In the genomic region with DNA sequence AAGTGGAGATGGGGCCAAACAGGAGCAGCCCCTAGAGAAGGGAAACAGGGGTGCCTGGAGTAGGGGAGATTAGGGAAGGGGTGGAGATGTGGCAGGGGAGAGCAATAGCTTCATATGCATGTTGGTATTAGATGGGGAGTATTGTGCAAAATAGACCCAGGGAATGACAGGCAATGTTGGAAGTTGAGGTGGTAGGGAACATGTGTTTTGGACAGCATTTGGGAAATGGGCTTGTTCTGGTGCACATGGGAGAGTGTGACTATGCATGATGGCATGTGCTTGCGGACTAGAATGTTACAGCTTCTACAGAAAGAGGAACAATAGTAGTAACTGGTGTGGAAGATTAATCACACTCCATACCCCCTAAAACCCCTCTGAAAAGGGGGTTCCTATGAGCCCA, we compare ENCODE assay signal across 1 cellular context.
TF ChIP-seq lines count a peak whose summit lies in the region.

No MANE protein-coding gene starts in this region.

TF ChIP-seq in HepG2, 621 proteins besides CTCF, POLR2A, EP300 and RAD21 (continued from another document):
- TF ChIP-seq MNT (IDR thresholded peaks at IDR 0.05): peak; percentile 63
